In genomic region chr18:23386317-23386716, GRCh38 we compare ENCODE assay signal across 2 cellular contexts.
TF ChIP-seq lines count a peak whose summit lies in the region.

No MANE protein-coding gene starts in this region.

TF ChIP-seq in HCT116, 20 proteins besides CTCF, POLR2A, EP300 and RAD21:
- TF ChIP-seq, protein P1, sequence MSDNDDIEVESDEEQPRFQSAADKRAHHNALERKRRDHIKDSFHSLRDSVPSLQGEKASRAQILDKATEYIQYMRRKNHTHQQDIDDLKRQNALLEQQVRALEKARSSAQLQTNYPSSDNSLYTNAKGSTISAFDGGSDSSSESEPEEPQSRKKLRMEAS (IDR thresholded peaks at IDR 0.05) = no peak
- TF ChIP-seq YY1 (IDR thresholded peaks at IDR 0.05; ENCODE audit: extremely low read depth, insufficient replicate concordance, low read depth, low read length) (no peak), EZH2 (IDR thresholded peaks at IDR 0.05) (no peak), ATF3 (IDR thresholded peaks at IDR 0.05) (no peak), CEBPB (IDR thresholded peaks at IDR 0.05; ENCODE audit: low read depth) (no peak), ELF1 (IDR thresholded peaks at IDR 0.05; ENCODE audit: borderline replicate concordance, low read depth) (no peak), POLR2AphosphoS5 (IDR thresholded peaks at IDR 0.05; ENCODE audit: low read depth, low read length) (no peak), SIN3A (IDR thresholded peaks at IDR 0.05; ENCODE audit: low read depth) (no peak), JUND (IDR thresholded peaks at IDR 0.05) (no peak), TCF7L2 (IDR thresholded peaks at IDR 0.05; ENCODE audit: borderline replicate concordance, extremely low read depth, insufficient read depth, insufficient read length) (no peak), ZFX (IDR thresholded peaks at IDR 0.05) (no peak), EZH2phosphoT487 (IDR thresholded peaks at IDR 0.05; ENCODE audit: borderline replicate concordance) (no peak), CBX3 (IDR thresholded peaks at IDR 0.05; ENCODE audit: low read depth) (no peak), EGR1 (IDR thresholded peaks at IDR 0.05; ENCODE audit: low read depth) (no peak), ZNF274 (IDR thresholded peaks at IDR 0.05; ENCODE audit: low read depth, low read length) (no peak), FOSL1 (IDR thresholded peaks at IDR 0.05; ENCODE audit: low read depth) (no peak), SRF (IDR thresholded peaks at IDR 0.05; ENCODE audit: low read depth) (no peak), REST (IDR thresholded peaks at IDR 0.05; ENCODE audit: low read depth) (no peak)
- TF ChIP-seq, protein P2, sequence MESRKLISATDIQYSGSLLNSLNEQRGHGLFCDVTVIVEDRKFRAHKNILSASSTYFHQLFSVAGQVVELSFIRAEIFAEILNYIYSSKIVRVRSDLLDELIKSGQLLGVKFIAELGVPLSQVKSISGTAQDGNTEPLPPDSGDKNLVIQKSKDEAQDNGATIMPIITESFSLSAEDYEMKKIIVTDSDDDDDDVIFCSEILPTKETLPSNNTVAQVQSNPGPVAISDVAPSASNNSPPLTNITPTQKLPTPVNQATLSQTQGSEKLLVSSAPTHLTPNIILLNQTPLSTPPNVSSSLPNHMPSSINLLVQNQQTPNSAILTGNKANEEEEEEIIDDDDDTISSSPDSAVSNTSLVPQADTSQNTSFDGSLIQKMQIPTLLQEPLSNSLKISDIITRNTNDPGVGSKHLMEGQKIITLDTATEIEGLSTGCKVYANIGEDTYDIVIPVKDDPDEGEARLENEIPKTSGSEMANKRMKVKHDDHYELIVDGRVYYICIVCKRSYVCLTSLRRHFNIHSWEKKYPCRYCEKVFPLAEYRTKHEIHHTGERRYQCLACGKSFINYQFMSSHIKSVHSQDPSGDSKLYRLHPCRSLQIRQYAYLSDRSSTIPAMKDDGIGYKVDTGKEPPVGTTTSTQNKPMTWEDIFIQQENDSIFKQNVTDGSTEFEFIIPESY (IDR thresholded peaks at IDR 0.05; ENCODE audit: extremely low read depth, insufficient replicate concordance, low read length) = no peak

TF ChIP-seq in endothelial cell of umbilical vein, 7 proteins besides CTCF, POLR2A, EP300 and RAD21:
- no peak for TF ChIP-seq MYC (IDR thresholded peaks at IDR 0.05; ENCODE audit: low read depth, low read length)
- TF ChIP-seq EZH2 (IDR thresholded peaks at IDR 0.05; ENCODE audit: borderline replicate concordance, low read depth, low read length, severe bottlenecking) = no peak
- TF ChIP-seq, protein P1 (IDR thresholded peaks at IDR 0.05; ENCODE audit: insufficient read depth, insufficient read length) = no peak
- TF ChIP-seq GATA2 (IDR thresholded peaks at IDR 0.05; ENCODE audit: insufficient read depth, insufficient read length, low read depth, low read length) = no peak
- TF ChIP-seq JUN (IDR thresholded peaks at IDR 0.05; ENCODE audit: borderline replicate concordance, insufficient read depth, insufficient read length, low read depth) = no peak
- no peak for TF ChIP-seq FOS (IDR thresholded peaks at IDR 0.05; ENCODE audit: borderline replicate concordance, insufficient read depth, low read length)
- no peak for TF ChIP-seq POLR2AphosphoS5 (IDR thresholded peaks at IDR 0.05; ENCODE audit: insufficient read depth, low read depth, low read length)
